In genomic region chr3:136949146-136949545, GRCh38 we compare ENCODE assay signal across 16 cellular contexts.
"Had no signal": no experiment of that assay in that cellular context is flagged by ENCODE, and none has a peak within 500 bp of the region (broad histone marks: within the 10 kb centered on the region; RNA-seq: fewer than 3 reads in every experiment).

No MANE protein-coding gene starts in this region.

- H3K27ac Mint-ChIP-seq: activated T-cell treated with anti-CD3 and anti-CD28 coated beads, Interleukin-2, amount 50 U/mL, for 72 hours; mesothelial cell of epicardium; nephron progenitor cell; stimulated activated memory B cell treated with anti-CD40 and anti-IgM and Interleukin-4, amounts not matched to agents 10 μg/mL and 1 μg/mL and 100 μg/mL, for 72 hours had no signal

- H3K4me3 Mint-ChIP-seq: activated T-cell treated with anti-CD3 and anti-CD28 coated beads, Interleukin-2, amount 50 U/mL, for 72 hours; mesothelial cell of epicardium; nephron progenitor cell; stimulated activated memory B cell treated with anti-CD40 and anti-IgM and Interleukin-4, amounts not matched to agents 10 μg/mL and 1 μg/mL and 100 μg/mL, for 72 hours had no signal

- H3K9me3 Mint-ChIP-seq: activated T-cell treated with anti-CD3 and anti-CD28 coated beads, Interleukin-2, amount 50 U/mL, for 72 hours; nephron progenitor cell; stimulated activated memory B cell treated with anti-CD40 and anti-IgM and Interleukin-4, amounts not matched to agents 10 μg/mL and 1 μg/mL and 100 μg/mL, for 72 hours had no signal

- H3K27me3 Mint-ChIP-seq: stimulated activated memory B cell treated with anti-CD40 and anti-IgM and Interleukin-4, amounts not matched to agents 10 μg/mL and 1 μg/mL and 100 μg/mL, for 72 hours had no signal

- H3K4me1 Mint-ChIP-seq: mesothelial cell of epicardium, nephron progenitor cell had no signal

- ATAC-seq: activated T-cell treated with anti-CD3 and anti-CD28 coated beads, Interleukin-2, amount 50 U/mL, for 72 hours; left cardiac atrium; stimulated activated memory B cell treated with anti-CD40 and anti-IgM and Interleukin-4, amounts not matched to agents 10 μg/mL and 1 μg/mL and 100 μg/mL, for 72 hours; upper lobe of right lung had no signal

- DNase-seq: activated CD4-positive, alpha-beta T cell treated with anti-CD3 and anti-CD28 coated beads, Interleukin-2, amount 50 U/mL, for 1 hour; activated effector memory CD4-positive, alpha-beta T cell treated with anti-CD3 and anti-CD28 coated beads, Interleukin-2, amount 50 U/mL, for 16 hours; activated naive CD4-positive, alpha-beta T cell treated with anti-CD3 and anti-CD28 coated beads, Interleukin-2, amount 50 U/mL, for 16 hours; activated T-cell treated with anti-CD3 and anti-CD28 coated beads, Interleukin-2, amount 50 U/mL, for 72 hours; cortex of kidney; esophagus squamous epithelium; left cardiac atrium; nephron progenitor cell; nucleus accumbens; posterior cingulate gyrus; retina; spleen; stimulated activated CD4-positive, alpha-beta T cell treated with anti-CD3 and anti-CD28 coated beads, Interleukin-4, amount 100 ng/mL, for 4 hours; upper lobe of right lung had no signal
